11 cellular contexts compared by ENCODE assay signal in genomic region chr12:14950982-14951746, GRCh38. TPM values are rescaled to one million over a fixed set of nuclear protein-coding genes. Genes with fewer than 3 reads are reported as not detected.
DNase-seq lines count a peak whose midpoint lies in the region; ATAC-seq, FAIRE-seq and TF ChIP-seq lines count a peak whose summit lies in the region.
"Had no signal": no experiment of that assay in that cellular context is flagged by ENCODE, and none has a peak within 500 bp of the region (broad histone marks: within the 10 kb centered on the region; RNA-seq: fewer than 3 reads in every experiment).

No MANE protein-coding gene starts in this region.

- no peak for FAIRE-seq in kidney (lab: Jason Lieb, UNC)

- H3K4me3 ChIP-seq in adrenal gland (no peak overlapping the region), kidney (ENCODE audit: low read length in 2 of 2) (no peak overlapping the region), thymus (ENCODE audit: low read length) (no peak overlapping the region)

- H3K27me3 Mint-ChIP-seq in T-helper 2 cell treated with Interferon-gamma antibody and Interleukin-4, amounts not matched to agents 5 μg/mL and 100 μg/mL, for 36 hours (ENCODE audit: low read depth): no peaks in the 10 kb centered on the region
- H3K27me3 Mint-ChIP-seq in nephron progenitor cell (ENCODE audit: low read depth, poor library complexity): peaks cover 3% of the 10 kb centered on the region

- intact Hi-C loops in adrenal gland (cut with DNase I): no loop called here
- intact Hi-C loops in kidney (cut with DNase I): no loop called here

- peaks cover 79% of the 10 kb centered on the region for H3K4me1 Mint-ChIP-seq in T-helper 2 cell treated with Interferon-gamma antibody and Interleukin-4, amounts not matched to agents 5 μg/mL and 100 μg/mL, for 36 hours (ENCODE audit: low read depth)
- peaks cover 39% of the 10 kb centered on the region for H3K4me1 Mint-ChIP-seq in nephron progenitor cell

- H3K36me3 Mint-ChIP-seq in T-helper 2 cell treated with Interferon-gamma antibody and Interleukin-4, amounts not matched to agents 5 μg/mL and 100 μg/mL, for 36 hours (ENCODE audit: low read depth): peaks cover 80% of the 10 kb centered on the region
- no peaks in the 10 kb centered on the region for H3K36me3 Mint-ChIP-seq in nephron progenitor cell (ENCODE audit: low read depth)

- 45 to 68% (median 55%) methylated on average over 6 of the region's 6 CpGs for WGBS in adrenal gland, 4 donors
- 87% methylated on average over 6 of the region's 6 CpGs for WGBS in thymus

- no peak overlapping the region for H3K9ac ChIP-seq in kidney (ENCODE audit: low read length in 2 of 2)

- TF ChIP-seq CTCF in adrenal gland (IDR thresholded peaks at IDR 0.05): no peak
- TF ChIP-seq CTCF in kidney (IDR thresholded peaks at IDR 0.05; ENCODE audit: borderline replicate concordance, extremely low read depth, insufficient read depth): no peak
- TF ChIP-seq CTCF in nephron progenitor cell (IDR thresholded peaks at IDR 0.05): no peak

- no peaks in the 10 kb centered on the region for H3K9me3 ChIP-seq in adrenal gland (replicated peaks in 1 of 3)
- no peaks in the 10 kb centered on the region for H3K9me3 ChIP-seq in kidney (ENCODE audit: control insufficient read depth in 1 of 2, low read length in 2 of 2)
- no peaks in the 10 kb centered on the region for H3K9me3 ChIP-seq in thymus (ENCODE audit: control insufficient read depth)

- no peaks in the 10 kb centered on the region for H3K9me3 Mint-ChIP-seq in T-helper 2 cell treated with Interferon-gamma antibody and Interleukin-4, amounts not matched to agents 5 μg/mL and 100 μg/mL, for 36 hours
- H3K9me3 Mint-ChIP-seq in nephron progenitor cell: no peaks in the 10 kb centered on the region

- TF ChIP-seq POLR2A in adrenal gland (IDR thresholded peaks at IDR 0.05): no peak

- ATAC-seq in GM19397 (IDR thresholded peaks at IDR 0.05; ENCODE audit: unreplicated experiment) (no peak), HG03135 (IDR thresholded peaks at IDR 0.05; ENCODE audit: unreplicated experiment) (no peak)

- H3K27me3 ChIP-seq in adrenal gland (no peaks in the 10 kb centered on the region), thymus (ENCODE audit: control insufficient read depth, insufficient read depth) (no peaks in the 10 kb centered on the region)

- no peak for DNase-seq in T-helper 2 cell treated with Interferon-gamma antibody and Interleukin-4, amounts not matched to agents 5 μg/mL and 100 μg/mL, for 36 hours (ENCODE audit: low spot score)
- DNase-seq in T-helper 2 cell: no peak
- DNase-seq in adrenal gland: peak in 5 of 7 donors; percentile 18 to 58 (median 39)
- DNase-seq in kidney: no peak
- DNase-seq in nephron progenitor cell: no peak
- DNase-seq: activated gamma-delta T cell, NCI-H2227 treated with DMSO at 0.1 percent for 48 hours had no signal

- H3K27ac ChIP-seq in adrenal gland: peak overlapping the region in 2 of 5 donors; percentile 56 to 57
- peak overlapping the region; percentile 18 to 78 for H3K27ac ChIP-seq in kidney (ENCODE audit: low read depth in 2 of 2, low read length in 2 of 2)
- peak overlapping the region; percentile 81 for H3K27ac ChIP-seq in thymus (ENCODE audit: low read depth)
- H3K27ac ChIP-seq: 22Rv1 had no signal

- peak overlapping the region; percentile 83 for H3K4me3 Mint-ChIP-seq in T-helper 2 cell treated with Interferon-gamma antibody and Interleukin-4, amounts not matched to agents 5 μg/mL and 100 μg/mL, for 36 hours
- no peak overlapping the region for H3K4me3 Mint-ChIP-seq in nephron progenitor cell

- peak overlapping the region; percentile 97 for H3K27ac Mint-ChIP-seq in T-helper 2 cell treated with Interferon-gamma antibody and Interleukin-4, amounts not matched to agents 5 μg/mL and 100 μg/mL, for 36 hours
- no peak overlapping the region for H3K27ac Mint-ChIP-seq in nephron progenitor cell

- peaks cover 0 to 43% of the 10 kb centered on the region in 2 donors for H3K4me1 ChIP-seq in adrenal gland (replicated peaks in 1 of 2)
- peaks cover 16 to 39% of the 10 kb centered on the region in 2 donors for H3K4me1 ChIP-seq in kidney (ENCODE audit: control insufficient read depth in 1 of 2, insufficient read depth in 1 of 2, low read depth in 1 of 2, low read length in 2 of 2)
- peaks cover 61% of the 10 kb centered on the region for H3K4me1 ChIP-seq in thymus (ENCODE audit: control insufficient read depth, insufficient read depth, low read length)

- H3K36me3 ChIP-seq in adrenal gland (replicated peaks in 1 of 2): peaks cover 0 to 4% of the 10 kb centered on the region in 2 donors
- no peaks in the 10 kb centered on the region for H3K36me3 ChIP-seq in kidney (ENCODE audit: control insufficient read depth in 1 of 2, insufficient read depth in 2 of 2, low read length in 2 of 2)
- H3K36me3 ChIP-seq in thymus (ENCODE audit: control insufficient read depth, insufficient read depth): peaks cover 36% of the 10 kb centered on the region

RNA-seq across cellular contexts. Expression of gene ARHGDIB, which starts 10.2 kb away (rescaled TPM):
- total RNA-seq in adrenal gland: 100 to 1,000 TPM in 5 of 8 donors, 10 to 100 TPM in 3; 72.7 to 196 (median 109) TPM
- polyA plus RNA-seq in adrenal gland: 100 to 1,000 TPM; 157 to 190 (median 165) TPM
- total RNA-seq in kidney: 151 TPM
- polyA plus RNA-seq in kidney (ENCODE audit: insufficient read depth, low read depth, low replicate concordance): 127 TPM
- 820 TPM for polyA plus RNA-seq in thymus

RNA-seq across cellular contexts. Expression of gene ERP27, which starts 12.8 kb away (rescaled TPM):
- 1 to 10 TPM in 4 of 8 donors, under 1 TPM in 2, not detected in 2; 0.18 to 2.3 (median 1.1) TPM for total RNA-seq in adrenal gland
- polyA plus RNA-seq in adrenal gland: 1 to 10 TPM in 2 of 3 donors, under 1 TPM in 1; 0.34 to 3.0 (median 1.2) TPM
- 11.0 TPM for total RNA-seq in kidney
- 35.3 TPM for polyA plus RNA-seq in kidney (ENCODE audit: insufficient read depth, low read depth, low replicate concordance)
- polyA plus RNA-seq in thymus: 4.4 TPM

RNA-seq across cellular contexts. Expression of gene PDE6H, which starts 21.7 kb away (rescaled TPM):
- total RNA-seq in adrenal gland (1 to 10 TPM in 1 of 8 donors, not detected in 7; 5.9 TPM), kidney (not detected)
- polyA plus RNA-seq in adrenal gland (1 to 10 TPM in 1 of 3 donors, under 1 TPM in 1, not detected in 1; 0.48 to 1.9 TPM), kidney (ENCODE audit: insufficient read depth, low read depth, low replicate concordance) (not detected), thymus (not detected)

Comparison
In these comparisons a context has a peak if more than half of its experiments do, and no peak if none do; other contexts are left out.
1. DNase-seq: peak in adrenal gland (5 of 7); none in T-helper 2 cell treated with Interferon-gamma antibody and Interleukin-4, amounts not matched to agents 5 μg/mL and 100 μg/mL, for 36 hours (single experiment), T-helper 2 cell (0 of 5), kidney (single experiment) and nephron progenitor cell (single experiment).